24 cellular contexts compared by ENCODE assay signal in the genomic region with DNA sequence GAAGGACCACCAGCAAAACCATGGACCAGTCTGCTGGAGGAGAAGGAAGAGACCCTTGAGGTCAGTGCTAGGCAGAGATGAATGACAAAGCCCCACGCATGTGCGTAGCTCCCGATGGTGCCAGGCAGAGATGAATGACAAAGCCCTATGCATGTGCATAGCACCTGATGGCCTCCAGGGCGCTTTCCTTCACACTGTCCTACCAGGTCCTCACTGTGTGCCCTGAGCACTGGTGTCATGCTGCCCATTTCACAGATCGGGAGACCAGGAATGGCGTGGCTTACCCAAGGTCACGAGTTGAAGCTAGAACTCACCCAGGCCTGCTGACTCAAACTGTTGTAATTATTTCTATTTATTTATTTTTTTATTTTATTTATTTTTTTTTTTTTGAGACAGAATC.
A peak's percentile ranks its signal among the peaks of the same experiment; 100 is the strongest.
DNase-seq lines count a peak whose midpoint lies in the region; ATAC-seq, FAIRE-seq and TF ChIP-seq lines count a peak whose summit lies in the region.
"Had no signal": no experiment of that assay in that cellular context is flagged by ENCODE, and none has a peak within 500 bp of the region (broad histone marks: within the 10 kb centered on the region; RNA-seq: fewer than 3 reads in every experiment).

No MANE protein-coding gene starts in this region.

- no peak overlapping the region for H3K14ac ChIP-seq in H9 (ENCODE audit: insufficient read depth, low read length)

- no peak overlapping the region for H2BK15ac ChIP-seq in H9 (ENCODE audit: low read depth, low read length)

- no peak overlapping the region for H2BK5ac ChIP-seq in H9 (ENCODE audit: insufficient read length, low read length)

- no peaks in the 10 kb centered on the region; the same call in 1 of the 2 replicates for H3K27me3 Mint-ChIP-seq in H9 (ENCODE audit: low read depth)
- H3K27me3 Mint-ChIP-seq in endodermal cell (ENCODE audit: insufficient read depth): no peaks in the 10 kb centered on the region
- H3K27me3 Mint-ChIP-seq: CD4-positive, CD25-positive, alpha-beta regulatory T cell had no signal

- H3T11ph ChIP-seq in H9 (ENCODE audit: low read length): no peak overlapping the region

- H3K18ac ChIP-seq in H9 (ENCODE audit: insufficient read length, low read depth, low read length): no peak overlapping the region

- H3K4me1 Mint-ChIP-seq in H9 (peaks cover 45 to 53% of the 10 kb centered on the region in 2 experiments), endodermal cell (no peaks in the 10 kb centered on the region)

- H2AFZ ChIP-seq in H9 (ENCODE audit: low read length): no peak overlapping the region

- WGBS in H9 (ENCODE audit: extremely low coverage, insufficient read length, low lambda C conversion rate): no CpG with 5 or more reads among the region's 7 CpGs
- WGBS in endodermal cell (ENCODE audit: insufficient coverage in 1 of 2, insufficient read length in 1 of 2), 2 experiments: 86 to 91% methylated on average over 5 to 7 of the region's 7 CpGs

- no peak overlapping the region for H3K4ac ChIP-seq in H9 (ENCODE audit: low read depth, low read length)

- no peak overlapping the region for H3K4me2 ChIP-seq in H9 (ENCODE audit: insufficient read depth, insufficient read length, low read length)
- H3K4me2 ChIP-seq: BLaER1 had no signal

- H3K27ac ChIP-seq in H9 (ENCODE audit: insufficient read length, low read depth, low read length) (no peak overlapping the region), endodermal cell (ENCODE audit: low read depth, low read length) (no peak overlapping the region)
- H3K27ac ChIP-seq: BLaER1 had no signal

- H2BK20ac ChIP-seq in H9 (ENCODE audit: low read depth, low read length, poor library complexity, severe bottlenecking): no peak overlapping the region

- H4K20me1 ChIP-seq in H9 (ENCODE audit: control insufficient read depth, insufficient read depth, insufficient read length): no peaks in the 10 kb centered on the region
- H4K20me1 ChIP-seq: BLaER1 had no signal

- H3K36me3 ChIP-seq in BE2C (no peaks in the 10 kb centered on the region), endodermal cell (ENCODE audit: control insufficient read depth, insufficient read depth, low read length) (peaks cover 13% of the 10 kb centered on the region)

- no peak overlapping the region for H3K56ac ChIP-seq in H9 (ENCODE audit: insufficient read length, low read depth, low read length)

- DNase-seq in BE2C (no peak), H9 (peak; percentile 48), endodermal cell (no peak), posterior vena cava (ENCODE audit: low spot score) (peak; percentile 42), GM19239 (ENCODE audit: insufficient read length, low spot score) (no peak), HK-2 (ENCODE audit: unreplicated experiment) (no peak)
- DNase-seq: CD4-positive, CD25-positive, alpha-beta regulatory T cell; DMS53; H7; Karpas-422; NCI-H1092; NCI-H1436; NCI-H187; NCI-H2081 treated with DMSO at 0.1 percent for 48 hours; NCI-H2171; NCI-H226; NCI-H510A; NCI-H69; RPMI8226; SHP77 had no signal

- H3K9me3 Mint-ChIP-seq in H9 (peaks cover 0 to 2% of the 10 kb centered on the region in 2 experiments; a peak in 1 of 5 replicates), endodermal cell (peaks cover 3% of the 10 kb centered on the region)

- no peak overlapping the region for H4K8ac ChIP-seq in H9 (replicated peaks; ENCODE audit: insufficient read length, low read depth, low read length)

- no peak overlapping the region for H4K91ac ChIP-seq in H9 (ENCODE audit: insufficient read length, low read depth, low read length)

- no peak overlapping the region for H2BK120ac ChIP-seq in H9 (ENCODE audit: low read depth, low read length, poor library complexity, severe bottlenecking)

- no peaks in the 10 kb centered on the region for H3K79me1 ChIP-seq in H9 (ENCODE audit: insufficient read depth, low read depth, low read length, poor library complexity, severe bottlenecking)

- H3K27ac Mint-ChIP-seq in H9: no peak overlapping the region
- H3K27ac Mint-ChIP-seq in endodermal cell: no peak overlapping the region
- H3K27ac Mint-ChIP-seq: CD4-positive, CD25-positive, alpha-beta regulatory T cell had no signal

- intact Hi-C loops in posterior vena cava (cut with DNase I): no loop called here

- ATAC-seq in GM18498 (IDR thresholded peaks at IDR 0.05; ENCODE audit: unreplicated experiment): no peak
- ATAC-seq: GM12878 had no signal

- H3K36me3 Mint-ChIP-seq in H9 (ENCODE audit: insufficient read depth in 1 of 3, low read depth in 3 of 3) (peaks cover 0 to 5% (median 3%) of the 10 kb centered on the region in 3 experiments; a peak in 4 of 7 replicates), endodermal cell (ENCODE audit: low read depth) (peaks cover 25% of the 10 kb centered on the region)

- no peak overlapping the region for H4K5ac ChIP-seq in H9 (ENCODE audit: insufficient read length, low read depth, low read length)

- H3K9me3 ChIP-seq in BE2C (no peaks in the 10 kb centered on the region), H9 (ENCODE audit: control insufficient read depth, low read depth, low read length) (no peaks in the 10 kb centered on the region), endodermal cell (ENCODE audit: control insufficient read depth, low read length) (no peaks in the 10 kb centered on the region)
- H3K9me3 ChIP-seq: BLaER1 had no signal

- no peak overlapping the region for H2BK12ac ChIP-seq in H9 (ENCODE audit: insufficient read length, low read depth, low read length)

- FAIRE-seq in GM19239 (lab: Jason Lieb, UNC): no peak
- FAIRE-seq: G401.6, GM12878 had no signal

- H2AK5ac ChIP-seq in H9 (ENCODE audit: insufficient read length, low read length): no peak overlapping the region

- H3K4me1 ChIP-seq in BE2C: no peaks in the 10 kb centered on the region
- peaks cover 7% of the 10 kb centered on the region; the same call in 1 of the 2 replicates for H3K4me1 ChIP-seq in H9 (ENCODE audit: insufficient read depth, low read length)
- no peaks in the 10 kb centered on the region for H3K4me1 ChIP-seq in endodermal cell (ENCODE audit: control insufficient read depth, insufficient read depth, low read length)

- peak; percentile 3; the same call in 1 of the 2 replicates for TF ChIP-seq CTCF in BE2C (IDR thresholded peaks at IDR 0.05; ENCODE audit: low read depth, low read length)
- TF ChIP-seq CTCF in H9 (conservative IDR thresholded peaks at IDR 0.05): peak; percentile 31; the same call in 2 of the 3 replicates
- TF ChIP-seq CTCF in endodermal cell (conservative IDR thresholded peaks at IDR 0.05): peak; percentile 36

- no peak overlapping the region for H3K4me3 ChIP-seq in BE2C (ENCODE audit: low read depth, low read length)
- H3K4me3 ChIP-seq in endodermal cell (ENCODE audit: low read length): no peak overlapping the region
- H3K4me3 ChIP-seq: BLaER1, GM12878 had no signal

- no peak overlapping the region for H3K23ac ChIP-seq in H9 (ENCODE audit: insufficient read length, low read depth, low read length)

- no peaks in the 10 kb centered on the region for H3K27me3 ChIP-seq in BE2C
- H3K27me3 ChIP-seq in H9 (ENCODE audit: insufficient read depth, low read length): no peaks in the 10 kb centered on the region
- H3K27me3 ChIP-seq in endodermal cell (ENCODE audit: control insufficient read depth, insufficient read depth, low read length, poor library complexity, severe bottlenecking): no peaks in the 10 kb centered on the region
- H3K27me3 ChIP-seq: BLaER1 had no signal

- no peaks in the 10 kb centered on the region for H3K79me2 ChIP-seq in H9 (ENCODE audit: insufficient read depth, low read length)

- H3K4me3 Mint-ChIP-seq in H9: no peak overlapping the region
- H3K4me3 Mint-ChIP-seq in endodermal cell: no peak overlapping the region
- H3K4me3 Mint-ChIP-seq: CD4-positive, CD25-positive, alpha-beta regulatory T cell had no signal

- H3K9ac ChIP-seq in H9 (ENCODE audit: extremely low read depth, insufficient read length, low read length): no peak overlapping the region
- no peak overlapping the region for H3K9ac ChIP-seq in endodermal cell (ENCODE audit: extremely low read depth, low read length, poor library complexity, severe bottlenecking)
- H3K9ac ChIP-seq: BLaER1 had no signal

- H3K23me2 ChIP-seq in H9 (ENCODE audit: insufficient read length, low read depth, low read length, poor library complexity, severe bottlenecking): no peaks in the 10 kb centered on the region

Comparison
In these comparisons a context has a peak if more than half of its experiments do, and no peak if none do; other contexts are left out.
1. DNase-seq: peak in H9 (single experiment) and posterior vena cava (single experiment); none in BE2C (single experiment), endodermal cell (single experiment), GM19239 (single experiment) and HK-2 (single experiment).
2. Peak in every context shown above with its lines, with median percentiles within 50 percentile points of each other: CTCF ChIP-seq.